Comparison of ENCODE assay signal across 14 cellular contexts in the genomic region with DNA sequence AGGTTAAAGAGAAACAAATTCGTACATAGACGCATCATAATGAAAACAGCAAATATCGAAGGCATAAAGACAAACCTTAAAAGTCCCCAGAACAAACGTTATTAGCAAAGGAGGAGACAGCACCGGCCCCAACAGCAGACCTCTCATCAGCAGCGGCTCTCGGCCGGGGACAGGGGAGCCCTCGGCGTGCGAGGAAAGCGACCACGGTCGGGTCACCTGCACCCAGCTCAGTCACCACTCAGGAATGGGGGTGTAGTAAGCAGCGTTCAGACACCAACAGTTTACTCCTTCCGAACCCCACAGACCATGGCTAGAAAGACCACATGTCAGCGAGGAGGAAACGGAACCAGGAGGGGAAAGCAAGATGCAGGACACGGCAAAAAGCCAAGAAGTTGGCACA.
"Had no signal": no experiment of that assay in that cellular context is flagged by ENCODE, and none has a peak within 500 bp of the region (broad histone marks: within the 10 kb centered on the region; RNA-seq: fewer than 3 reads in every experiment).

No MANE protein-coding gene starts in this region.

- H3K9me3 Mint-ChIP-seq: activated CD4-positive, alpha-beta T cell treated with anti-CD3 and anti-CD28 coated beads, Interleukin-2, amount 10 ng/mL, durations not matched to agents 7 days and 5 days; activated T-helper 1 cell treated with anti-CD3 and anti-CD28 coated beads, Interleukin-12 subunit alpha, Interleukin-12 subunit beta, Interleukin-2, Interleukin-4 antibody, amounts not matched to agents 30 ng/mL and 10 ng/mL and 1 ng/mL, durations not matched to agents 14 hours and 24 hours and 36 hours; naive B cell; stimulated activated naive CD8-positive, alpha-beta T cell treated with anti-CD3 and anti-CD28 coated beads, Interleukin-15, amount 100 ng/mL, for 72 hours had no signal

- H3K9me3 ChIP-seq: esophagus squamous epithelium, neutrophil, testis, upper lobe of left lung had no signal

- H3K4me1 ChIP-seq: esophagus squamous epithelium, testis, upper lobe of left lung had no signal

- H3K4me3 Mint-ChIP-seq: activated CD4-positive, alpha-beta T cell treated with anti-CD3 and anti-CD28 coated beads, Interleukin-2, amount 10 ng/mL, durations not matched to agents 7 days and 5 days; activated T-helper 1 cell treated with anti-CD3 and anti-CD28 coated beads, Interleukin-12 subunit alpha, Interleukin-12 subunit beta, Interleukin-2, Interleukin-4 antibody, amounts not matched to agents 30 ng/mL and 10 ng/mL and 1 ng/mL, durations not matched to agents 14 hours and 24 hours and 36 hours; naive B cell; stimulated activated naive CD8-positive, alpha-beta T cell treated with anti-CD3 and anti-CD28 coated beads, Interleukin-15, amount 100 ng/mL, for 72 hours had no signal

- H3K27ac ChIP-seq: esophagus squamous epithelium, neutrophil, testis, upper lobe of left lung had no signal

- H3K27me3 Mint-ChIP-seq: activated CD4-positive, alpha-beta T cell treated with anti-CD3 and anti-CD28 coated beads, Interleukin-2, amount 10 ng/mL, durations not matched to agents 7 days and 5 days; naive B cell; stimulated activated naive CD8-positive, alpha-beta T cell treated with anti-CD3 and anti-CD28 coated beads, Interleukin-15, amount 100 ng/mL, for 72 hours had no signal

- H3K4me3 ChIP-seq: esophagus squamous epithelium, testis, upper lobe of left lung had no signal

- H3K27me3 ChIP-seq: esophagus squamous epithelium, neutrophil, testis, upper lobe of left lung had no signal

- H3K27ac Mint-ChIP-seq: activated T-helper 1 cell treated with anti-CD3 and anti-CD28 coated beads, Interleukin-12 subunit alpha, Interleukin-12 subunit beta, Interleukin-2, Interleukin-4 antibody, amounts not matched to agents 30 ng/mL and 10 ng/mL and 1 ng/mL, durations not matched to agents 14 hours and 24 hours and 36 hours; stimulated activated naive CD8-positive, alpha-beta T cell treated with anti-CD3 and anti-CD28 coated beads, Interleukin-15, amount 100 ng/mL, for 72 hours had no signal

- DNase-seq: activated CD4-positive, alpha-beta T cell treated with anti-CD3 and anti-CD28 coated beads, Interleukin-2, amount 10 ng/mL, durations not matched to agents 7 days and 5 days; activated CD8-positive, alpha-beta memory T cell treated with anti-CD3 and anti-CD28 coated beads, Interleukin-2, amount 50 U/mL, for 48 hours; activated naive CD4-positive, alpha-beta T cell; esophagus squamous epithelium; hypothalamus; mammary epithelial cell; naive B cell; retina; small intestine; stimulated activated naive CD8-positive, alpha-beta T cell treated with anti-CD3 and anti-CD28 coated beads, Interleukin-15, amount 100 ng/mL, for 72 hours; testis had no signal

- ATAC-seq: stimulated activated naive CD8-positive, alpha-beta T cell treated with anti-CD3 and anti-CD28 coated beads, Interleukin-15, amount 100 ng/mL, for 72 hours had no signal
